ENCODE assay signal across 21 cellular contexts in genomic region chr13:18959229-18959628, GRCh38.
"Had no signal": no experiment of that assay in that cellular context is flagged by ENCODE, and none has a peak within 500 bp of the region (broad histone marks: within the 10 kb centered on the region; RNA-seq: fewer than 3 reads in every experiment).

No MANE protein-coding gene starts in this region.

- H3K36me3 ChIP-seq: colonic mucosa, esophagus squamous epithelium, gastrocnemius medialis, heart right ventricle, left lung, lower lobe of right lung had no signal

- H3K4me1 ChIP-seq: colonic mucosa, esophagus squamous epithelium, gastrocnemius medialis, heart right ventricle, left lung, lower lobe of right lung had no signal

- H3K27ac ChIP-seq: colonic mucosa, epithelial cell of prostate, esophagus squamous epithelium, gastrocnemius medialis, heart right ventricle, left lung, lower lobe of right lung had no signal

- H3K9me3 ChIP-seq: colonic mucosa, gastrocnemius medialis had no signal

- DNase-seq: colonic mucosa; cortex of kidney; effector CD8-positive, alpha-beta T cell; effector memory CD8-positive, alpha-beta T cell; endodermal cell; erythroblast; esophagus squamous epithelium; foreskin fibroblast; foreskin melanocyte; gastrocnemius medialis; glutamatergic neuron; head of caudate nucleus; heart right ventricle; hippocampal formation; left cardiac atrium; left lung; left ventricle myocardium superior; lower lobe of right lung; midbrain had no signal

- ATAC-seq: effector memory CD8-positive, alpha-beta T cell; esophagus mucosa; gastrocnemius medialis; heart right ventricle; left cardiac atrium; left lung; left ventricle myocardium superior; lower lobe of right lung had no signal

- H3K4me3 ChIP-seq: colonic mucosa, esophagus squamous epithelium, gastrocnemius medialis, heart right ventricle, left lung, lower lobe of right lung had no signal

- H3K27me3 ChIP-seq: colonic mucosa, esophagus squamous epithelium, gastrocnemius medialis, left lung had no signal
